17 cellular contexts compared by ENCODE assay signal in genomic region chr17:55772086-55772485, GRCh38. TPM values are rescaled to one million over a fixed set of nuclear protein-coding genes. Genes with fewer than 3 reads are reported as not detected.
A peak's percentile ranks its signal among the peaks of the same experiment; 100 is the strongest.
DNase-seq lines count a peak whose midpoint lies in the region; ATAC-seq, FAIRE-seq and TF ChIP-seq lines count a peak whose summit lies in the region.
"Had no signal": no experiment of that assay in that cellular context is flagged by ENCODE, and none has a peak within 500 bp of the region (broad histone marks: within the 10 kb centered on the region; RNA-seq: fewer than 3 reads in every experiment).

No MANE protein-coding gene starts in this region.

- POLR2A ChIA-PET in HepG2 (lab: Yijun Ruan, JAX) = no interaction called here
- POLR2A ChIA-PET in HEK293 (lab: Yijun Ruan, JAX) = no interaction called here
- POLR2A ChIA-PET in CD4-positive, alpha-beta T cell (lab: Charles Lee) = interaction anchor here (0.7 kb wide), 1 partner anchor 69 kb away, joined by 3 read pairs; no protein-coding TSS in a partner anchor

- no peaks in the 10 kb centered on the region for H3K9me3 Mint-ChIP-seq in chondrocyte (ENCODE audit: low read depth)
- no peaks in the 10 kb centered on the region for H3K9me3 Mint-ChIP-seq in CD4-positive, alpha-beta T cell
- H3K9me3 Mint-ChIP-seq: CD8-positive, alpha-beta T cell had no signal

- in situ Hi-C loops in HepG2 (cut with HindIII; ENCODE audit: extremely low pct_ligation_motif_present, low pct_unique_long_range_greater_than_20kb) = loop anchor here (5.0 to 25.0 kb wide), 3 partner anchors 35 to 385 kb away; no protein-coding TSS in a partner anchor

- H2AFZ ChIP-seq in HepG2 (ENCODE audit: low read length) = no peak overlapping the region

- H3K9me3 ChIP-seq in HepG2 (ENCODE audit: low read length) = no peaks in the 10 kb centered on the region
- H3K9me3 ChIP-seq in right lobe of liver = no peaks in the 10 kb centered on the region
- H3K9me3 ChIP-seq in HEK293 (ENCODE audit: control insufficient read depth, insufficient read depth, low read depth, low read length) = no peaks in the 10 kb centered on the region
- no peaks in the 10 kb centered on the region for H3K9me3 ChIP-seq in CD4-positive, alpha-beta T cell (ENCODE audit: control insufficient read depth, low read length)
- H3K9me3 ChIP-seq: BE2C, SJSA1 had no signal

- no peaks in the 10 kb centered on the region for H4K20me1 ChIP-seq in HepG2 (ENCODE audit: insufficient read depth, low read length)

- DNase-seq in HepG2 (ENCODE audit: low spot score) = no peak
- DNase-seq in right lobe of liver = no peak
- no peak for DNase-seq in chondrocyte (ENCODE audit: low spot score)
- no peak for DNase-seq in CD4-positive, alpha-beta T cell
- no peak for DNase-seq in NCI-H1694 (lab: John Stamatoyannopoulos, UW)
- DNase-seq: BE2C; CD8-positive, alpha-beta T cell; EL; Karpas-422; NCI-H1417 treated with DMSO at 0.1 percent for 48 hours; NCI-H2029 treated with DMSO at 0.1 percent for 48 hours; NCI-H510A; RPMI8226 had no signal

- no TSS peak for BruUV-seq in HepG2 (replicated peaks; lab: Mats Ljungman, UMichigan)

- CTCF ChIA-PET in HepG2 (lab: Yijun Ruan, JAX; ENCODE audit: low intra/inter-chr PET ratio, low total read pairs) = no interaction called here
- CTCF ChIA-PET in HEK293 (lab: Yijun Ruan, JAX) = interaction anchor here (0.6 to 7.7 kb wide), 14 partner anchors 10 to 258 kb away, joined by 3 to 171 read pairs (median 5); no protein-coding TSS in a partner anchor
- CTCF ChIA-PET in CD4-positive, alpha-beta T cell (lab: Charles Lee) = interaction anchor here (0.7 kb wide), 1 partner anchor 108 kb away, joined by 3 read pairs; no protein-coding TSS in a partner anchor

- TF ChIP-seq POLR2A in HepG2 (IDR thresholded peaks at IDR 0.05; ENCODE audit: insufficient read depth in 1 of 2, low read depth in 2 of 2, low read length in 2 of 2) (no peak), right lobe of liver (IDR thresholded peaks at IDR 0.05) (no peak)

- H3K4me1 ChIP-seq in HepG2 (ENCODE audit: insufficient read depth, low read length) (peaks cover 24% of the 10 kb centered on the region), right lobe of liver (peaks cover 0 to 12% (median 5%) of the 10 kb centered on the region in 4 donors), HEK293 (ENCODE audit: control insufficient read depth, insufficient read depth, low read length) (no peaks in the 10 kb centered on the region)

- no peak overlapping the region for H3K9ac ChIP-seq in HepG2 (ENCODE audit: insufficient read depth, low read depth, low read length)

- H3K27ac ChIP-seq in HepG2 (ENCODE audit: extremely low read length, insufficient read depth, low read length) (no peak overlapping the region), right lobe of liver (no peak overlapping the region), HEK293 (ENCODE audit: extremely low read depth, low read depth, low read length) (no peak overlapping the region)
- no peak overlapping the region for H3K27ac ChIP-seq in CD4-positive, alpha-beta T cell (ENCODE audit: low read depth, low read length)
- H3K27ac ChIP-seq: SJSA1 had no signal

- TF ChIP-seq EP300 in HepG2 (IDR thresholded peaks at IDR 0.05; ENCODE audit: low read depth in 2 of 2, low read length in 2 of 2) = no peak
- no peak for TF ChIP-seq EP300 in HepG2 (CRISPR knock-in tag; IDR thresholded peaks at IDR 0.05; ENCODE audit: borderline replicate concordance)

- H3K27ac Mint-ChIP-seq in chondrocyte (ENCODE audit: unreplicated experiment) = no peak overlapping the region
- no peak overlapping the region for H3K27ac Mint-ChIP-seq in CD4-positive, alpha-beta T cell
- H3K27ac Mint-ChIP-seq: CD8-positive, alpha-beta T cell had no signal

- H3K4me3 ChIP-seq in HepG2 (replicated peaks in 1 of 3; ENCODE audit: insufficient read depth in 1 of 3, low read depth in 2 of 3, low read length in 3 of 3) (no peak overlapping the region), right lobe of liver (no peak overlapping the region), HEK293 (ENCODE audit: low read depth, low read length) (no peak overlapping the region)
- H3K4me3 ChIP-seq: SJSA1 had no signal

- H3K4me1 Mint-ChIP-seq in chondrocyte (ENCODE audit: low read depth) = peaks cover 8% of the 10 kb centered on the region
- H3K4me1 Mint-ChIP-seq in CD4-positive, alpha-beta T cell (ENCODE audit: low read depth) = no peaks in the 10 kb centered on the region

- intact Hi-C loops in HepG2 (cut with micrococcal nuclease; ENCODE audit: unreplicated experiment) (no loop called here), right lobe of liver (cut with DNase I) (loop anchor here in 1 of 2 donors (10.0 kb wide), 1 partner anchor 247 kb away; no protein-coding TSS in a partner anchor)
- intact Hi-C loops in CD4-positive, alpha-beta T cell (cut with DNase I, micrococcal nuclease) = no loop called here

- H3K36me3 Mint-ChIP-seq in chondrocyte (ENCODE audit: low read depth) = peaks cover 32% of the 10 kb centered on the region
- H3K36me3 Mint-ChIP-seq in CD4-positive, alpha-beta T cell (ENCODE audit: low read depth) = peaks cover 75% of the 10 kb centered on the region

- 94% methylated on average over 7 of the region's 7 CpGs for WGBS in HepG2 (ENCODE audit: low lambda C conversion rate)
- WGBS in right lobe of liver (ENCODE audit: insufficient coverage, low coverage, low lambda C conversion rate, missing lambda C conversion rate) = 89% methylated on average over 7 of the region's 7 CpGs

- ATAC-seq in HepG2 (no peak), right lobe of liver (no peak), GM21360 (IDR thresholded peaks at IDR 0.05; ENCODE audit: unreplicated experiment) (no peak), HG03457 (IDR thresholded peaks at IDR 0.05; ENCODE audit: unreplicated experiment) (no peak)
- no peak for ATAC-seq in CD4-positive, alpha-beta T cell (ENCODE audit: poor library complexity)
- ATAC-seq: CD8-positive, alpha-beta T cell had no signal

- no peaks in the 10 kb centered on the region for H3K27me3 ChIP-seq in HepG2 (ENCODE audit: control insufficient read depth in 1 of 2, insufficient read depth in 2 of 2, low read length in 2 of 2)
- no peaks in the 10 kb centered on the region for H3K27me3 ChIP-seq in right lobe of liver
- no peaks in the 10 kb centered on the region for H3K27me3 ChIP-seq in CD4-positive, alpha-beta T cell (ENCODE audit: control insufficient read depth, insufficient read depth, low read length)
- H3K27me3 ChIP-seq: BE2C, SJSA1 had no signal

- TF ChIP-seq RAD21 in HepG2 (CRISPR knock-in tag; IDR thresholded peaks at IDR 0.05) = no peak

- H3K4me3 Mint-ChIP-seq in chondrocyte (ENCODE audit: unreplicated experiment) = no peak overlapping the region
- no peak overlapping the region for H3K4me3 Mint-ChIP-seq in CD4-positive, alpha-beta T cell
- H3K4me3 Mint-ChIP-seq: CD8-positive, alpha-beta T cell had no signal

- peaks cover 16 to 53% of the 10 kb centered on the region in 2 experiments for H3K36me3 ChIP-seq in HepG2 (replicated peaks in 1 of 2; ENCODE audit: control insufficient read depth in 1 of 2, insufficient read depth in 2 of 2, low read length in 2 of 2)
- H3K36me3 ChIP-seq in right lobe of liver = peaks cover 0 to 72% (median 33%) of the 10 kb centered on the region in 4 donors
- peaks cover 17 to 75% of the 10 kb centered on the region in 2 experiments; a peak in 2 of 3 replicates for H3K36me3 ChIP-seq in HEK293 (ENCODE audit: control insufficient read depth in 2 of 2, insufficient read depth in 1 of 2, low read length in 2 of 2)

- H3K4me2 ChIP-seq in HepG2 (ENCODE audit: low read depth, low read length) = no peak overlapping the region

- FAIRE-seq in HepG2 (lab: Jason Lieb, UNC) = no peak

- 0 out of 2 replicates have a peak, but pooled peaks have one; percentile 17 for TF ChIP-seq CTCF in HepG2 (CRISPR knock-in tag; IDR thresholded peaks at IDR 0.05)
- TF ChIP-seq CTCF in right lobe of liver (IDR thresholded peaks at IDR 0.05) = no peak
- TF ChIP-seq CTCF in HEK293 (tag by site-specific recombination; IDR thresholded peaks at IDR 0.05) = no peak
- TF ChIP-seq CTCF in chondrocyte (IDR thresholded peaks at IDR 0.05) = peak; percentile 36
- TF ChIP-seq CTCF in CD4-positive, alpha-beta T cell (IDR thresholded peaks at IDR 0.05) = no peak

- no peaks in the 10 kb centered on the region for H3K27me3 Mint-ChIP-seq in chondrocyte (ENCODE audit: low read depth)
- no peaks in the 10 kb centered on the region for H3K27me3 Mint-ChIP-seq in CD4-positive, alpha-beta T cell

- no peaks in the 10 kb centered on the region for H3K79me2 ChIP-seq in HepG2 (ENCODE audit: insufficient read depth, low read length)

RNA-seq across cellular contexts. Expression of gene PCTP, which starts 21.2 kb away (rescaled TPM):
- 50.7 and 66.3 TPM in 2 replicates for total RNA-seq in HepG2 (2016; rRNA removed; fragmentation: Illumina TruSeq; extraction: Trizol)
- 11.7 and 12.0 TPM in 2 replicates for total RNA-seq in HepG2 (2016; cell fraction: cytosol; rRNA removed; fragmentation: Illumina TruSeq; extraction: Trizol; ENCODE audit: low read depth)
- 54.0 and 71.4 TPM in 2 replicates for total RNA-seq in HepG2 (2016; cell fraction: insoluble cytoplasmic fraction; rRNA removed; fragmentation: Illumina TruSeq; extraction: Trizol)
- total RNA-seq in HepG2 (2016; cell fraction: membrane; rRNA removed; fragmentation: Illumina TruSeq; extraction: Trizol) = 39.4 and 41.1 TPM in 2 replicates
- 23.2 and 24.9 TPM in 2 replicates for total RNA-seq in HepG2 (2016; cell fraction: nucleus; rRNA removed; fragmentation: Illumina TruSeq; extraction: Trizol)
- 31.0 and 37.1 TPM in 2 replicates for polyA plus RNA-seq in HepG2 (2011; rRNA removed)
- 33.2 and 42.6 TPM in 2 replicates for polyA plus RNA-seq in HepG2 (2011; cell fraction: cytosol; rRNA removed)
- polyA plus RNA-seq in HepG2 (2011; cell fraction: nucleus; rRNA removed) = 15.1 and 17.8 TPM in 2 replicates
- 24.1 and 24.8 TPM in 2 replicates for polyA plus RNA-seq in HepG2 (2012)
- polyA plus RNA-seq in HepG2 (2016; cell fraction: cytosol; fragmentation: Illumina TruSeq; extraction: Trizol; ENCODE audit: low read depth) = 10.2 and 13.1 TPM in 2 replicates
- 54.7 and 63.4 TPM in 2 replicates for polyA plus RNA-seq in HepG2 (2016; cell fraction: insoluble cytoplasmic fraction; fragmentation: Illumina TruSeq; extraction: Trizol; ENCODE audit: low read depth)
- polyA plus RNA-seq in HepG2 (2016; cell fraction: membrane; fragmentation: Illumina TruSeq; extraction: Trizol; ENCODE audit: low read depth) = 26.6 and 28.7 TPM in 2 replicates
- polyA plus RNA-seq in HepG2 (2016; cell fraction: nucleus; fragmentation: Illumina TruSeq; extraction: Trizol; ENCODE audit: insufficient read depth, low read depth) = 33.0 and 35.1 TPM in 2 replicates
- 4.1 and 30.1 TPM in 2 replicates for polyA minus RNA-seq in HepG2 (2011; rRNA and poly(A)+ RNA removed; ENCODE audit: low replicate concordance)
- polyA minus RNA-seq in HepG2 (2011; cell fraction: cytosol; rRNA and poly(A)+ RNA removed) = 14.5 and 16.1 TPM in 2 replicates
- polyA minus RNA-seq in HepG2 (2011; cell fraction: nucleus; rRNA and poly(A)+ RNA removed) = 23.0 and 27.8 TPM in 2 replicates
- 10 to 100 TPM; 27.4 to 82.6 (median 68.1) TPM for total RNA-seq in right lobe of liver
- 6.6 to 8.8 TPM (median 8.2 TPM) in 3 replicates for total RNA-seq in chondrocyte
- 1 to 10 TPM; 1.1 to 1.2 TPM for total RNA-seq in CD4-positive, alpha-beta T cell

RNA-seq across cellular contexts. Expression of gene TMEM100, which starts 49.4 kb away (rescaled TPM):
- total RNA-seq in HepG2 (2016; rRNA removed; fragmentation: Illumina TruSeq; extraction: Trizol) (not detected in 2 replicates), right lobe of liver (1 to 10 TPM; 1.8 to 8.3 (median 4.5) TPM), chondrocyte (4.7 to 7.5 TPM (median 5.3 TPM) in 3 replicates)
- not detected in 2 replicates for total RNA-seq in HepG2 (2016; cell fraction: cytosol; rRNA removed; fragmentation: Illumina TruSeq; extraction: Trizol; ENCODE audit: low read depth)
- total RNA-seq in HepG2 (2016; cell fraction: insoluble cytoplasmic fraction; rRNA removed; fragmentation: Illumina TruSeq; extraction: Trizol) = not detected in 2 replicates
- total RNA-seq in HepG2 (2016; cell fraction: membrane; rRNA removed; fragmentation: Illumina TruSeq; extraction: Trizol) = not detected in 2 replicates
- total RNA-seq in HepG2 (2016; cell fraction: nucleus; rRNA removed; fragmentation: Illumina TruSeq; extraction: Trizol) = not detected in 2 replicates
- not detected in 2 replicates for polyA plus RNA-seq in HepG2 (2011; rRNA removed)
- not detected in 2 replicates for polyA plus RNA-seq in HepG2 (2011; cell fraction: cytosol; rRNA removed)
- not detected in 2 replicates for polyA plus RNA-seq in HepG2 (2011; cell fraction: nucleus; rRNA removed)
- polyA plus RNA-seq in HepG2 (2012) = not detected in 2 replicates
- not detected in 2 replicates for polyA plus RNA-seq in HepG2 (2016; cell fraction: cytosol; fragmentation: Illumina TruSeq; extraction: Trizol; ENCODE audit: low read depth)
- not detected in 2 replicates for polyA plus RNA-seq in HepG2 (2016; cell fraction: insoluble cytoplasmic fraction; fragmentation: Illumina TruSeq; extraction: Trizol; ENCODE audit: low read depth)
- not detected in 2 replicates for polyA plus RNA-seq in HepG2 (2016; cell fraction: membrane; fragmentation: Illumina TruSeq; extraction: Trizol; ENCODE audit: low read depth)
- polyA plus RNA-seq in HepG2 (2016; cell fraction: nucleus; fragmentation: Illumina TruSeq; extraction: Trizol; ENCODE audit: insufficient read depth, low read depth) = not detected in 2 replicates
- polyA minus RNA-seq in HepG2 (2011; rRNA and poly(A)+ RNA removed; ENCODE audit: low replicate concordance) = not detected in 2 replicates
- not detected in 2 replicates for polyA minus RNA-seq in HepG2 (2011; cell fraction: cytosol; rRNA and poly(A)+ RNA removed)
- polyA minus RNA-seq in HepG2 (2011; cell fraction: nucleus; rRNA and poly(A)+ RNA removed) = not detected in 2 replicates
- total RNA-seq in CD4-positive, alpha-beta T cell = not detected
- total RNA-seq: CD8-positive, alpha-beta T cell had no signal

Comparison
In these comparisons a context has a peak if more than half of its experiments do, and no peak if none do; other contexts are left out.
1. CTCF ChIP-seq: peak in HepG2 (single experiment) and chondrocyte (single experiment); none in right lobe of liver (0 of 4), HEK293 (single experiment) and CD4-positive, alpha-beta T cell (single experiment).
2. Of the 63 proteins assayed by ChIP-seq in both HepG2 and HEK293: peak only in HepG2: CTCF; only in HEK293: none; in both: none; in neither: 62.